31 cellular contexts compared by ENCODE assay signal in genomic region chr5:102789469-102789868, GRCh38. TPM values are rescaled to one million over a fixed set of nuclear protein-coding genes. Genes with fewer than 3 reads are reported as not detected.
DNase-seq lines count a peak whose midpoint lies in the region; ATAC-seq, FAIRE-seq and TF ChIP-seq lines count a peak whose summit lies in the region.
"Had no signal": no experiment of that assay in that cellular context is flagged by ENCODE, and none has a peak within 500 bp of the region (broad histone marks: within the 10 kb centered on the region; RNA-seq: fewer than 3 reads in every experiment).

No MANE protein-coding gene starts in this region.

- peaks cover 5% of the 10 kb centered on the region for H3K9me3 Mint-ChIP-seq in type B pancreatic cell
- no peaks in the 10 kb centered on the region for H3K9me3 Mint-ChIP-seq in activated naive CD8-positive, alpha-beta T cell treated with anti-CD3 and anti-CD28 coated beads for 36 hours
- H3K9me3 Mint-ChIP-seq: CD4-positive, alpha-beta memory T cell had no signal

- FAIRE-seq in GM18507 (lab: Jason Lieb, UNC): peak; percentile 50
- FAIRE-seq: GM12878, H1 had no signal

- TF ChIP-seq EP300 in Ishikawa (IDR thresholded peaks at IDR 0.05; ENCODE audit: borderline replicate concordance): no peak

- peak; percentile 74 for ATAC-seq in left lobe of liver
- ATAC-seq in upper lobe of right lung: no peak
- ATAC-seq: GM12878, Right ventricle myocardium inferior, SK-N-SH treated with all-trans-retinoic acid at 6 μM for 48 hours had no signal

- H3K4me1 Mint-ChIP-seq in type B pancreatic cell (ENCODE audit: unreplicated experiment): peaks cover 12% of the 10 kb centered on the region
- peaks cover 25% of the 10 kb centered on the region for H3K4me1 Mint-ChIP-seq in activated naive CD8-positive, alpha-beta T cell treated with anti-CD3 and anti-CD28 coated beads for 36 hours

- H3K9me3 ChIP-seq in upper lobe of right lung: no peaks in the 10 kb centered on the region
- H3K9me3 ChIP-seq: Caco-2, SJCRH30 had no signal

- no peak for DNase-seq in GM18507 (ENCODE audit: extremely low spot score, insufficient read length, low read depth)
- DNase-seq in left lobe of liver (ENCODE audit: low spot score): no peak
- no peak for DNase-seq in type B pancreatic cell (ENCODE audit: extremely low spot score, unreplicated experiment)
- DNase-seq in activated naive CD8-positive, alpha-beta T cell treated with anti-CD3 and anti-CD28 coated beads for 36 hours: no peak
- DNase-seq in upper lobe of right lung: no peak
- DNase-seq in COR-L47 (lab: John Stamatoyannopoulos, UW): no peak
- DNase-seq: C1 segment of cervical spinal cord; Caco-2; CD4-positive, alpha-beta memory T cell; DMS 273 treated with DMSO at 0.1 percent for 48 hours; DMS79; EL; GDM1; HCEC 1CT; Karpas-422; NCI-H1092; NCI-H1417 treated with DMSO at 0.1 percent for 48 hours; NCI-H1694 treated with DMSO at 0.1 percent for 48 hours; NCI-H2081 treated with DMSO at 0.1 percent for 48 hours; NCI-H2171; NCI-H446; NCI-H524 treated with DMSO at 0.1 percent for 48 hours; NCI-H774; PC-9; SJCRH30 had no signal

- H3K4me3 Mint-ChIP-seq in type B pancreatic cell: peak overlapping the region; percentile 2
- no peak overlapping the region for H3K4me3 Mint-ChIP-seq in activated naive CD8-positive, alpha-beta T cell treated with anti-CD3 and anti-CD28 coated beads for 36 hours
- H3K4me3 Mint-ChIP-seq: CD4-positive, alpha-beta memory T cell had no signal

- no peaks in the 10 kb centered on the region for H3K27me3 Mint-ChIP-seq in type B pancreatic cell
- no peaks in the 10 kb centered on the region for H3K27me3 Mint-ChIP-seq in activated naive CD8-positive, alpha-beta T cell treated with anti-CD3 and anti-CD28 coated beads for 36 hours
- H3K27me3 Mint-ChIP-seq: CD4-positive, alpha-beta memory T cell had no signal

- H3K4me3 ChIP-seq in upper lobe of right lung: no peak overlapping the region
- H3K4me3 ChIP-seq: GM12878, PC-9, SJCRH30 had no signal

- no peak for TF ChIP-seq RAD21 in Ishikawa (IDR thresholded peaks at IDR 0.05; ENCODE audit: low read depth)

- peaks cover 6% of the 10 kb centered on the region for H3K36me3 Mint-ChIP-seq in type B pancreatic cell
- peaks cover 7% of the 10 kb centered on the region for H3K36me3 Mint-ChIP-seq in activated naive CD8-positive, alpha-beta T cell treated with anti-CD3 and anti-CD28 coated beads for 36 hours
- H3K36me3 Mint-ChIP-seq: CD4-positive, alpha-beta memory T cell had no signal

- TF ChIP-seq CTCF in type B pancreatic cell (conservative IDR thresholded peaks at IDR 0.05) (no peak), upper lobe of right lung (IDR thresholded peaks at IDR 0.05) (no peak)

- peak overlapping the region; percentile 10 for H3K27ac Mint-ChIP-seq in type B pancreatic cell
- no peak overlapping the region for H3K27ac Mint-ChIP-seq in activated naive CD8-positive, alpha-beta T cell treated with anti-CD3 and anti-CD28 coated beads for 36 hours
- H3K27ac Mint-ChIP-seq: CD4-positive, alpha-beta memory T cell had no signal

- no peaks in the 10 kb centered on the region for H3K4me1 ChIP-seq in upper lobe of right lung
- H3K4me1 ChIP-seq: SJCRH30 had no signal

- H3K27ac ChIP-seq in upper lobe of right lung: no peak overlapping the region
- H3K27ac ChIP-seq: HL-60, PC-9, SJCRH30 had no signal

- H3K27me3 ChIP-seq in upper lobe of right lung: no peaks in the 10 kb centered on the region
- H3K27me3 ChIP-seq: SJCRH30 had no signal

- no peaks in the 10 kb centered on the region for H3K36me3 ChIP-seq in upper lobe of right lung
- H3K36me3 ChIP-seq: SJCRH30 had no signal

- intact Hi-C loops in upper lobe of right lung (cut with DNase I): no loop called here

TF ChIP-seq in Ishikawa, 13 proteins besides CTCF, POLR2A, EP300 and RAD21:
- TF ChIP-seq ZBTB7A (IDR thresholded peaks at IDR 0.05; ENCODE audit: low read depth) (no peak), TCF12 (IDR thresholded peaks at IDR 0.05; ENCODE audit: low read depth) (no peak), YY1 (IDR thresholded peaks at IDR 0.05; ENCODE audit: low read depth) (no peak), TEAD4 (IDR thresholded peaks at IDR 0.05) (no peak), CEBPB (IDR thresholded peaks at IDR 0.05) (peak; percentile 3; the same call in 1 of the 2 replicates), EGR1 (IDR thresholded peaks at IDR 0.05) (no peak)

RNA-seq across cellular contexts. Expression of gene PAM, which starts 34.4 kb away (rescaled TPM):
- total RNA-seq in left lobe of liver: 15.6 TPM
- 116 and 135 TPM in 2 replicates for total RNA-seq in type B pancreatic cell (ENCODE audit: low replicate concordance)
- 10 to 100 TPM; 42.0 to 54.0 TPM for total RNA-seq in activated naive CD8-positive, alpha-beta T cell treated with anti-CD3 and anti-CD28 coated beads for 36 hours
- total RNA-seq in upper lobe of right lung: 227 TPM
